Comparison of ENCODE assay signal across 1 cellular context in the genomic region with DNA sequence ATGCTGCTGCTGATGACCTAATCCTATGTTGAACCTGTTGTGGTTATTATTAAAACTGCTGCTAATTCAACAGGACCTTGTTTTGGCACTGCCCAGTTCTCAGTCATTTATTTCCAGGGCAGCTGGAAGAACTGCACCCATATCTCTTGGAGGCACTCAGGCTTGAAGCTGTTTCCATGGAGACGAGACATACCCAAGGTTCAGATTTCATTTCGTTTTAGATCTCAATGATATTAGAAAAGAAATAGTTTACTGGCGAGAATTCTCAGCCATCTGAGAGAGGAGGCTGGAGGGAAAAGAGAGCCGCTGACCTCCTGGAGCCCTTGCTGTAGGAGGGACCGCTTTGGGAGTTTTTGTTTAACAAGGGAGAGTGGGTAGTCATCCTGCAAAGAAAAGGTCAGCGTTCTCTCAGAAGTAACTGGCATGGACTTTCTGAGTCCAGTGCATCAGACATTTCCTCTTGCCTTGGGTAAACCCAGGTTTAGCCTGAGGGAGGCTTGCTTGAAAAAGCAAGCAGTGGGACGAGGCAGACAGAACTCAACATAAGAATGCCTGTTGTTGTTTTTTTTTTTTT.
TF ChIP-seq lines count a peak whose summit lies in the region.

No MANE protein-coding gene starts in this region.

TF ChIP-seq in GM23338, 12 proteins besides CTCF, POLR2A, EP300 and RAD21 (continued from another document):
- TF ChIP-seq, protein P1, sequence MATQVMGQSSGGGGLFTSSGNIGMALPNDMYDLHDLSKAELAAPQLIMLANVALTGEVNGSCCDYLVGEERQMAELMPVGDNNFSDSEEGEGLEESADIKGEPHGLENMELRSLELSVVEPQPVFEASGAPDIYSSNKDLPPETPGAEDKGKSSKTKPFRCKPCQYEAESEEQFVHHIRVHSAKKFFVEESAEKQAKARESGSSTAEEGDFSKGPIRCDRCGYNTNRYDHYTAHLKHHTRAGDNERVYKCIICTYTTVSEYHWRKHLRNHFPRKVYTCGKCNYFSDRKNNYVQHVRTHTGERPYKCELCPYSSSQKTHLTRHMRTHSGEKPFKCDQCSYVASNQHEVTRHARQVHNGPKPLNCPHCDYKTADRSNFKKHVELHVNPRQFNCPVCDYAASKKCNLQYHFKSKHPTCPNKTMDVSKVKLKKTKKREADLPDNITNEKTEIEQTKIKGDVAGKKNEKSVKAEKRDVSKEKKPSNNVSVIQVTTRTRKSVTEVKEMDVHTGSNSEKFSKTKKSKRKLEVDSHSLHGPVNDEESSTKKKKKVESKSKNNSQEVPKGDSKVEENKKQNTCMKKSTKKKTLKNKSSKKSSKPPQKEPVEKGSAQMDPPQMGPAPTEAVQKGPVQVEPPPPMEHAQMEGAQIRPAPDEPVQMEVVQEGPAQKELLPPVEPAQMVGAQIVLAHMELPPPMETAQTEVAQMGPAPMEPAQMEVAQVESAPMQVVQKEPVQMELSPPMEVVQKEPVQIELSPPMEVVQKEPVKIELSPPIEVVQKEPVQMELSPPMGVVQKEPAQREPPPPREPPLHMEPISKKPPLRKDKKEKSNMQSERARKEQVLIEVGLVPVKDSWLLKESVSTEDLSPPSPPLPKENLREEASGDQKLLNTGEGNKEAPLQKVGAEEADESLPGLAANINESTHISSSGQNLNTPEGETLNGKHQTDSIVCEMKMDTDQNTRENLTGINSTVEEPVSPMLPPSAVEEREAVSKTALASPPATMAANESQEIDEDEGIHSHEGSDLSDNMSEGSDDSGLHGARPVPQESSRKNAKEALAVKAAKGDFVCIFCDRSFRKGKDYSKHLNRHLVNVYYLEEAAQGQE (IDR thresholded peaks at IDR 0.05; ENCODE audit: unreplicated experiment) = no peak
- TF ChIP-seq ZNF331 (CRISPR knock-in tag; IDR thresholded peaks at IDR 0.05; ENCODE audit: low read depth) (no peak), CREB1 (CRISPR knock-in tag; IDR thresholded peaks at IDR 0.05; ENCODE audit: low read depth) (no peak), ZNF114 (CRISPR knock-in tag; IDR thresholded peaks at IDR 0.05) (no peak), POLR2AphosphoS5 (IDR thresholded peaks at IDR 0.05; ENCODE audit: low read depth) (no peak), JUNB (IDR thresholded peaks at IDR 0.05; ENCODE audit: unreplicated experiment) (no peak), STAT1 (IDR thresholded peaks at IDR 0.05; ENCODE audit: unreplicated experiment) (no peak), EZH2 (IDR thresholded peaks at IDR 0.05; ENCODE audit: low read depth, unreplicated experiment) (no peak), NANOG (IDR thresholded peaks at IDR 0.05; ENCODE audit: borderline replicate concordance) (no peak)
